Comparison of ENCODE assay signal across 8 cellular contexts in genomic region chr7:23020742-23021401, GRCh38. TPM values are rescaled to one million over a fixed set of nuclear protein-coding genes. Genes with fewer than 3 reads are reported as not detected.
DNase-seq lines count a peak whose midpoint lies in the region; ATAC-seq, FAIRE-seq and TF ChIP-seq lines count a peak whose summit lies in the region.

No MANE protein-coding gene starts in this region.

- H3K4me1 Mint-ChIP-seq in activated naive CD4-positive, alpha-beta T cell treated with anti-CD3 and anti-CD28 coated beads for 36 hours (ENCODE audit: low read depth) = peaks cover 25% of the 10 kb centered on the region
- peaks cover 34% of the 10 kb centered on the region for H3K4me1 Mint-ChIP-seq in activated T-cell treated with anti-CD3 and anti-CD28 coated beads, Interleukin-2, amount 50 U/mL, for 4 hours (ENCODE audit: low read depth)

- intact Hi-C loops in activated naive CD4-positive, alpha-beta T cell treated with anti-CD3 and anti-CD28 coated beads for 36 hours (cut with micrococcal nuclease) = loop anchor here (1.0 kb wide), 4 partner anchors 28 to 359 kb away; partner anchors contain the start of gene TOMM7
- intact Hi-C loops in Right ventricle myocardium superior (cut with DNase I) = no loop called here
- intact Hi-C loops in prostate gland (cut with DNase I) = no loop called here

- H3K9me3 ChIP-seq in prostate gland = no peaks in the 10 kb centered on the region

- H3K4me3 Mint-ChIP-seq in activated naive CD4-positive, alpha-beta T cell treated with anti-CD3 and anti-CD28 coated beads for 36 hours = no peak overlapping the region
- no peak overlapping the region for H3K4me3 Mint-ChIP-seq in activated T-cell treated with anti-CD3 and anti-CD28 coated beads, Interleukin-2, amount 50 U/mL, for 4 hours

- H3K27me3 Mint-ChIP-seq in activated naive CD4-positive, alpha-beta T cell treated with anti-CD3 and anti-CD28 coated beads for 36 hours (ENCODE audit: low read depth) = peaks cover 9% of the 10 kb centered on the region
- H3K27me3 Mint-ChIP-seq in activated T-cell treated with anti-CD3 and anti-CD28 coated beads, Interleukin-2, amount 50 U/mL, for 4 hours (ENCODE audit: low read depth) = peaks cover 7% of the 10 kb centered on the region

- peak; percentile 43 for DNase-seq in activated naive CD4-positive, alpha-beta T cell treated with anti-CD3 and anti-CD28 coated beads for 36 hours
- DNase-seq in activated naive CD4-positive, alpha-beta T cell (lab: John Stamatoyannopoulos, UW) = no peak
- DNase-seq in activated T-cell treated with anti-CD3 and anti-CD28 coated beads, Interleukin-2, amount 50 U/mL, for 4 hours = no peak
- DNase-seq in Right ventricle myocardium superior (no peak), urothelium cell line (ENCODE audit: low spot score) (peak; percentile 64), prostate gland (ENCODE audit: low spot score) (no peak), cerebellum (ENCODE audit: low spot score) (no peak)

- no peak for FAIRE-seq in urothelium cell line (lab: Jason Lieb, UNC)

- no peaks in the 10 kb centered on the region for H3K36me3 Mint-ChIP-seq in activated naive CD4-positive, alpha-beta T cell treated with anti-CD3 and anti-CD28 coated beads for 36 hours (ENCODE audit: low read depth)
- no peaks in the 10 kb centered on the region for H3K36me3 Mint-ChIP-seq in activated T-cell treated with anti-CD3 and anti-CD28 coated beads, Interleukin-2, amount 50 U/mL, for 4 hours (ENCODE audit: insufficient read depth)

- ATAC-seq in activated T-cell treated with anti-CD3 and anti-CD28 coated beads, Interleukin-2, amount 50 U/mL, for 4 hours = peak; percentile 87 to 91
- ATAC-seq in Right ventricle myocardium superior (ENCODE audit: poor library complexity) (peak; percentile 79), HG03095 (IDR thresholded peaks at IDR 0.05; ENCODE audit: unreplicated experiment) (no peak)

- no peaks in the 10 kb centered on the region for H3K27me3 ChIP-seq in prostate gland (replicated peaks; ENCODE audit: insufficient read depth)

- no peaks in the 10 kb centered on the region for H3K4me1 ChIP-seq in prostate gland (replicated peaks)

- H3K27ac ChIP-seq in prostate gland = no peak overlapping the region

- H3K27ac Mint-ChIP-seq in activated naive CD4-positive, alpha-beta T cell treated with anti-CD3 and anti-CD28 coated beads for 36 hours = peak overlapping the region; percentile 72

- no peak for TF ChIP-seq POLR2A in prostate gland (IDR thresholded peaks at IDR 0.05)

- no peak overlapping the region for H3K4me3 ChIP-seq in prostate gland

- WGBS in prostate gland = 57% methylated on average over 3 of the region's 3 CpGs

- no peak for TF ChIP-seq CTCF in prostate gland (IDR thresholded peaks at IDR 0.05)

- no peaks in the 10 kb centered on the region for H3K9me3 Mint-ChIP-seq in activated naive CD4-positive, alpha-beta T cell treated with anti-CD3 and anti-CD28 coated beads for 36 hours
- H3K9me3 Mint-ChIP-seq in activated T-cell treated with anti-CD3 and anti-CD28 coated beads, Interleukin-2, amount 50 U/mL, for 4 hours = no peaks in the 10 kb centered on the region

- CTCF ChIA-PET in activated naive CD4-positive, alpha-beta T cell treated with anti-CD3 and anti-CD28 coated beads for 36 hours (lab: Charles Lee) = interaction anchor here (0.6 to 1.5 kb wide), 2 partner anchors 65 to 169 kb away, joined by 3 to 5 read pairs; no protein-coding TSS in a partner anchor

- no peaks in the 10 kb centered on the region for H3K36me3 ChIP-seq in prostate gland

RNA-seq across cellular contexts. Expression of gene HYCC1, which starts 6.9 kb away (rescaled TPM):
- total RNA-seq in activated naive CD4-positive, alpha-beta T cell treated with anti-CD3 and anti-CD28 coated beads for 36 hours = 10 to 100 TPM; 19.5 to 19.7 TPM
- 10 to 100 TPM; 21.4 to 23.9 (median 22.8) TPM for total RNA-seq in activated T-cell treated with anti-CD3 and anti-CD28 coated beads, Interleukin-2, amount 50 U/mL, for 4 hours
- total RNA-seq in Right ventricle myocardium superior (35.0 TPM), prostate gland (10 to 100 TPM; 15.7 to 18.3 TPM), cerebellum (28.8 TPM)

Comparison
In these comparisons a context has a peak if more than half of its experiments do, and no peak if none do; other contexts are left out.
1. DNase-seq: peak in activated naive CD4-positive, alpha-beta T cell treated with anti-CD3 and anti-CD28 coated beads for 36 hours (single experiment) and urothelium cell line (single experiment); none in activated naive CD4-positive, alpha-beta T cell (0 of 4), activated T-cell treated with anti-CD3 and anti-CD28 coated beads, Interleukin-2, amount 50 U/mL, for 4 hours (single experiment), Right ventricle myocardium superior (single experiment), prostate gland (single experiment) and cerebellum (single experiment).